In genomic region chr17:55763856-55764255, GRCh38 we compare ENCODE assay signal across 18 cellular contexts. TPM values are rescaled to one million over a fixed set of nuclear protein-coding genes. Genes with fewer than 3 reads are reported as not detected.
A peak's percentile ranks its signal among the peaks of the same experiment; 100 is the strongest.
DNase-seq lines count a peak whose midpoint lies in the region; ATAC-seq and TF ChIP-seq lines count a peak whose summit lies in the region.
"Had no signal": no experiment of that assay in that cellular context is flagged by ENCODE, and none has a peak within 500 bp of the region (broad histone marks: within the 10 kb centered on the region; RNA-seq: fewer than 3 reads in every experiment).

No MANE protein-coding gene starts in this region.

- no peak overlapping the region for H3K27ac Mint-ChIP-seq in naive thymus-derived CD4-positive, alpha-beta T cell
- H3K27ac Mint-ChIP-seq: activated T-helper 1 cell treated with anti-CD3 and anti-CD28 coated beads, Interleukin-12 subunit alpha, Interleukin-12 subunit beta, Interleukin-2, Interleukin-4 antibody, amounts not matched to agents 30 ng/mL and 10 ng/mL and 1 ng/mL, durations not matched to agents 14 hours and 24 hours and 36 hours; type B pancreatic cell had no signal

- in situ Hi-C loops in gastrocnemius medialis (cut with MboI; ENCODE audit: low sequenced_read_pairs in 4 of 4) = no loop called here

- peaks cover 0 to 6% (median 0%) of the 10 kb centered on the region in 7 donors for H3K4me1 Mint-ChIP-seq in naive thymus-derived CD4-positive, alpha-beta T cell

- H3K4me1 ChIP-seq in gastrocnemius medialis = peaks cover 12 to 16% of the 10 kb centered on the region in 2 donors
- no peaks in the 10 kb centered on the region for H3K4me1 ChIP-seq in naive thymus-derived CD4-positive, alpha-beta T cell (ENCODE audit: control insufficient read depth in 2 of 2, insufficient read depth in 2 of 2, low read length in 2 of 2)

- CTCF ChIA-PET in naive thymus-derived CD4-positive, alpha-beta T cell (lab: Charles Lee) = no interaction called here

- H3K27ac ChIP-seq in gastrocnemius medialis = peak overlapping the region in 2 of 4 donors; percentile 51 to 59
- H3K27ac ChIP-seq in naive thymus-derived CD4-positive, alpha-beta T cell (ENCODE audit: low read depth, low read length) = no peak overlapping the region
- H3K27ac ChIP-seq: ascending aorta, C4-2B had no signal

- DNase-seq in EH (ENCODE audit: low read depth) (peak; percentile 57), fibroblast of pulmonary artery (ENCODE audit: low read depth) (peak; percentile 82), gastrocnemius medialis (no peak), glomerular visceral epithelial cell (ENCODE audit: extremely low spot score) (no peak), occipital lobe (lab: John Stamatoyannopoulos, UW) (no peak)
- no peak for DNase-seq in naive thymus-derived CD4-positive, alpha-beta T cell
- DNase-seq: activated CD4-positive, alpha-beta T cell treated with anti-CD3 and anti-CD28 coated beads, Interleukin-2, amount 50 U/mL, for 1 hour; dorsolateral prefrontal cortex; islet precursor cell; NCI-H1417 treated with DMSO at 0.1 percent for 48 hours; NCI-H446 treated with DMSO at 0.1 percent for 48 hours had no signal

- POLR2A ChIA-PET in naive thymus-derived CD4-positive, alpha-beta T cell (lab: Charles Lee) = no interaction called here

- H3K27me3 ChIP-seq in gastrocnemius medialis = no peaks in the 10 kb centered on the region
- no peaks in the 10 kb centered on the region for H3K27me3 ChIP-seq in naive thymus-derived CD4-positive, alpha-beta T cell (ENCODE audit: control insufficient read depth in 2 of 2, insufficient read depth in 2 of 2, low read length in 2 of 2)
- H3K27me3 ChIP-seq: ascending aorta, dorsolateral prefrontal cortex had no signal

- H3K9me3 ChIP-seq in gastrocnemius medialis = no peaks in the 10 kb centered on the region
- no peaks in the 10 kb centered on the region for H3K9me3 ChIP-seq in naive thymus-derived CD4-positive, alpha-beta T cell (ENCODE audit: control insufficient read depth in 2 of 3, low read length in 3 of 3)
- H3K9me3 ChIP-seq: ascending aorta had no signal

- H3K36me3 Mint-ChIP-seq in naive thymus-derived CD4-positive, alpha-beta T cell = peaks cover 0 to 9% (median 5%) of the 10 kb centered on the region in 5 donors

- no peak for TF ChIP-seq POLR2A in gastrocnemius medialis (IDR thresholded peaks at IDR 0.05)

- peaks cover 0 to 3% (median 0%) of the 10 kb centered on the region in 11 donors for H3K9me3 Mint-ChIP-seq in naive thymus-derived CD4-positive, alpha-beta T cell
- H3K9me3 Mint-ChIP-seq: activated T-helper 1 cell treated with anti-CD3 and anti-CD28 coated beads, Interleukin-12 subunit alpha, Interleukin-12 subunit beta, Interleukin-2, Interleukin-4 antibody, amounts not matched to agents 30 ng/mL and 10 ng/mL and 1 ng/mL, durations not matched to agents 14 hours and 24 hours and 36 hours; type B pancreatic cell had no signal

- no peaks in the 10 kb centered on the region for H3K27me3 Mint-ChIP-seq in naive thymus-derived CD4-positive, alpha-beta T cell
- H3K27me3 Mint-ChIP-seq: type B pancreatic cell had no signal

- ATAC-seq in gastrocnemius medialis = peak; percentile 33 to 45
- no peak for ATAC-seq in naive thymus-derived CD4-positive, alpha-beta T cell
- ATAC-seq: Panc1 had no signal

- TF ChIP-seq CTCF in fibroblast of pulmonary artery (IDR thresholded peaks at IDR 0.05; ENCODE audit: low read length, missing control alignments) = no peak
- no peak for TF ChIP-seq CTCF in gastrocnemius medialis (IDR thresholded peaks at IDR 0.05 in 4 of 5, conservative IDR thresholded peaks at IDR 0.05 in 1 of 5)

- no peak overlapping the region for H3K4me3 ChIP-seq in fibroblast of pulmonary artery (replicated peaks; ENCODE audit: low read depth, low read length)
- H3K4me3 ChIP-seq in gastrocnemius medialis = no peak overlapping the region
- H3K4me3 ChIP-seq in naive thymus-derived CD4-positive, alpha-beta T cell (ENCODE audit: low read length) = no peak overlapping the region
- H3K4me3 ChIP-seq: ascending aorta, dorsolateral prefrontal cortex had no signal

- H3K36me3 ChIP-seq in gastrocnemius medialis = peaks cover 0 to 8% of the 10 kb centered on the region in 2 donors
- H3K36me3 ChIP-seq in naive thymus-derived CD4-positive, alpha-beta T cell (ENCODE audit: control insufficient read depth in 2 of 3, insufficient read depth in 3 of 3, low read length in 3 of 3) = no peaks in the 10 kb centered on the region
- H3K36me3 ChIP-seq: ascending aorta had no signal

- H3K4me3 Mint-ChIP-seq in naive thymus-derived CD4-positive, alpha-beta T cell = no peak overlapping the region
- H3K4me3 Mint-ChIP-seq: activated T-helper 1 cell treated with anti-CD3 and anti-CD28 coated beads, Interleukin-12 subunit alpha, Interleukin-12 subunit beta, Interleukin-2, Interleukin-4 antibody, amounts not matched to agents 30 ng/mL and 10 ng/mL and 1 ng/mL, durations not matched to agents 14 hours and 24 hours and 36 hours; type B pancreatic cell had no signal

- intact Hi-C loops in gastrocnemius medialis (cut with DNase I; ENCODE audit: low total_unique reads) = no loop called here
- intact Hi-C loops in naive thymus-derived CD4-positive, alpha-beta T cell (cut with micrococcal nuclease) = no loop called here

TF ChIP-seq in PFSK-1, 5 proteins besides CTCF, POLR2A, EP300 and RAD21:
- peak; percentile 42; the same call in 1 of the 2 replicates for TF ChIP-seq TAF1 (IDR thresholded peaks at IDR 0.05; ENCODE audit: borderline replicate concordance, insufficient read depth, low read length)
- TF ChIP-seq POLR2AphosphoS5 (IDR thresholded peaks at IDR 0.05; ENCODE audit: low read depth, low read length) = no peak

RNA-seq across cellular contexts. Expression of gene PCTP, which starts 13.0 kb away (rescaled TPM):
- polyA plus RNA-seq in PFSK-1 (2012; ENCODE audit: insufficient read length, low read depth) = 18.5 TPM
- total RNA-seq in gastrocnemius medialis (10 to 100 TPM; 10.1 to 41.7 (median 13.3) TPM), occipital lobe (7.5 TPM)
- 1 to 10 TPM; 2.7 to 7.4 (median 3.5) TPM for total RNA-seq in naive thymus-derived CD4-positive, alpha-beta T cell
- polyA plus RNA-seq in naive thymus-derived CD4-positive, alpha-beta T cell = 1 to 10 TPM; 1.2 to 1.9 TPM

RNA-seq across cellular contexts. Expression of gene TMEM100, which starts 41.2 kb away (rescaled TPM):
- polyA plus RNA-seq in PFSK-1 (2012; ENCODE audit: insufficient read length, low read depth) = 36.2 TPM
- total RNA-seq in gastrocnemius medialis (10 to 100 TPM in 2 of 4 donors, 1 to 10 TPM in 1, under 1 TPM in 1; 0.39 to 87.9 (median 6.1) TPM), occipital lobe (3.3 TPM)
- not detected for total RNA-seq in naive thymus-derived CD4-positive, alpha-beta T cell
- polyA plus RNA-seq in naive thymus-derived CD4-positive, alpha-beta T cell = not detected
- total RNA-seq: activated T-helper 1 cell treated with anti-CD3 and anti-CD28 coated beads, Interleukin-12 subunit alpha, Interleukin-12 subunit beta, Interleukin-2, Interleukin-4 antibody, amounts not matched to agents 30 ng/mL and 10 ng/mL and 1 ng/mL, durations not matched to agents 14 hours and 24 hours and 36 hours; G401 had no signal

Comparison
In these comparisons a context has a peak if more than half of its experiments do, and no peak if none do; other contexts are left out.
1. DNase-seq: peak in EH (single experiment) and fibroblast of pulmonary artery (single experiment); none in gastrocnemius medialis (0 of 2), glomerular visceral epithelial cell (single experiment), naive thymus-derived CD4-positive, alpha-beta T cell (0 of 9) and occipital lobe (single experiment).